ENCODE assay signal across 8 cellular contexts in genomic region chrX:12791253-12792228, GRCh38.
A peak's percentile ranks its signal among the peaks of the same experiment; 100 is the strongest.
DNase-seq lines count a peak whose midpoint lies in the region; ATAC-seq and TF ChIP-seq lines count a peak whose summit lies in the region.

Gene PRPS2 (plus strand): TSS chrX:12791412. CDS start chrX:12791498, 86 bp downstream.

- peak; percentile 85 for DNase-seq in GM13976 (ENCODE audit: low spot score)
- DNase-seq in NCI-H146 treated with DMSO at 0.1 percent for 48 hours (lab: John Stamatoyannopoulos, UW; ENCODE audit: unreplicated experiment): peak; percentile 56
- peak; percentile 21 to 38 (median 32) for DNase-seq in activated CD4-positive, CD25-positive, alpha-beta regulatory T cell (lab: John Stamatoyannopoulos, UW)
- peak; percentile 55 for DNase-seq in central memory CD4-positive, alpha-beta T cell
- peak; percentile 50 for DNase-seq in kidney tubule cell (ENCODE audit: low spot score)
- DNase-seq in stimulated activated CD4-positive, alpha-beta T cell treated with anti-CD3 and anti-CD28 coated beads, Interleukin-1b, Interleukin-23, amount 100 ng/mL, for 4 hours (ENCODE audit: low read depth in 2 of 2): peak; percentile 64 to 68
- no peak for DNase-seq in DMS79 treated with DMSO at 0.1 percent for 48 hours (lab: John Stamatoyannopoulos, UW)

- in situ Hi-C loops in GM13976 (cut with MboI; ENCODE audit: low sequenced_read_pairs, unreplicated experiment): no loop called here

- peak; percentile 85 for ATAC-seq in HG02610 (IDR thresholded peaks at IDR 0.05; ENCODE audit: unreplicated experiment)

- TF ChIP-seq CTCF in GM13976 (IDR thresholded peaks at IDR 0.05; ENCODE audit: borderline replicate concordance, control extremely low read depth, extremely low read depth, insufficient read depth, missing control alignments): no peak
